Comparison of ENCODE assay signal across 28 cellular contexts in the genomic region with DNA sequence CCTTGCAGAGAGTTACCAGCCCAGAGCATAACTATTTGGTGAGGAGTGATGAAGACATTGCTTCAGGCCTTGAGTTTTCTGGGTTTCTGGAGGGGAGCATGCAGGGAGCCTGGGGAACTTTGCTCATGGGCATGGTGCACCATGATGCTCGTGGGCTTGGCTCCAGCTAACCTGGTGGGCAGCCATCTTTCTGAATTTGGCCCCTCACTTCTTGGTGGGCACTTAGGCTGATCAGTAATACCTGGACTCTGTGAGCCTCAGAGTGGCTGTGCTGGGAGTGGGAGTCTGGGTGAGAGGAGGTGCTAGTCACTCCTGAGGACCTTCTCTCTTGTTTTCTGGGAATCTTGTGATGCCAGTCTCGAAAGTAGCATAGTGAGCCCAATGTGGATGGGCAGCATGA.
"Had no signal": no experiment of that assay in that cellular context is flagged by ENCODE, and none has a peak within 500 bp of the region (broad histone marks: within the 10 kb centered on the region; RNA-seq: fewer than 3 reads in every experiment).

No MANE protein-coding gene starts in this region.

- H3K9me3 ChIP-seq: gastrocnemius medialis, left ventricle myocardium inferior, psoas muscle, right atrium auricular region, thyroid gland, upper lobe of right lung had no signal

- H3K36me3 ChIP-seq: brain microvascular endothelial cell, left ventricle myocardium inferior, right atrium auricular region, thyroid gland, upper lobe of right lung had no signal

- H3K4me3 Mint-ChIP-seq: activated naive CD4-positive, alpha-beta T cell treated with anti-CD3 and anti-CD28 coated beads, Interleukin-2, amount 10 ng/mL, durations not matched to agents 7 days and 5 days; neural crest cell had no signal

- DNase-seq: activated CD4-positive, alpha-beta T cell treated with anti-CD3 and anti-CD28 coated beads for 48 hours; activated CD4-positive, alpha-beta T cell treated with anti-CD3 and anti-CD28 coated beads, Interleukin-2, amount 50 U/mL, for 48 hours; activated effector memory CD4-positive, alpha-beta T cell treated with anti-CD3 and anti-CD28 coated beads, Interleukin-2, amount 50 U/mL, for 16 hours; activated naive CD4-positive, alpha-beta T cell treated with anti-CD3 and anti-CD28 coated beads, Interleukin-2, amount 10 ng/mL, durations not matched to agents 7 days and 5 days; amniotic stem cell; brain microvascular endothelial cell; dermis blood vessel endothelial cell; effector CD8-positive, alpha-beta T cell; erythroblast; gastrocnemius medialis; glutamatergic neuron; left ventricle myocardium inferior; nucleus accumbens; psoas muscle; stimulated activated CD4-positive, alpha-beta T cell treated with anti-CD3 and anti-CD28 coated beads, Interleukin-1b, Interleukin-23, amount 100 ng/mL, for 48 hours; stimulated activated CD4-positive, alpha-beta T cell treated with anti-CD3 and anti-CD28 coated beads, Interleukin-4, amount 100 ng/mL, for 4 hours; stimulated activated CD8-positive, alpha-beta memory T cell treated with anti-CD3 and anti-CD28 coated beads, Interleukin-4, amount 100 ng/mL, for 48 hours; stimulated activated naive CD4-positive, alpha-beta T cell treated with Interleukin-2 at 50 U/mL for 16 hours; T-helper 9 cell; thyroid gland; upper lobe of right lung had no signal

- H3K9ac ChIP-seq: parathyroid adenoma had no signal

- H3K4me3 ChIP-seq: gastrocnemius medialis, left ventricle myocardium inferior, lung, psoas muscle, right atrium auricular region, smooth muscle cell, thyroid gland, upper lobe of right lung had no signal

- H2AFZ ChIP-seq: parathyroid adenoma had no signal

- H3K27ac Mint-ChIP-seq: activated naive CD4-positive, alpha-beta T cell treated with anti-CD3 and anti-CD28 coated beads, Interleukin-2, amount 10 ng/mL, durations not matched to agents 7 days and 5 days had no signal

- H3K27ac ChIP-seq: brain microvascular endothelial cell, gastrocnemius medialis, left ventricle myocardium inferior, parathyroid adenoma, psoas muscle, right atrium auricular region, thyroid gland, upper lobe of right lung, VCaP had no signal

- H3K27me3 ChIP-seq: brain microvascular endothelial cell, gastrocnemius medialis, right atrium auricular region, thyroid gland, upper lobe of right lung had no signal

- H3K4me2 ChIP-seq: smooth muscle cell had no signal

- ATAC-seq: activated CD4-positive, CD25-positive, alpha-beta regulatory T cell treated with anti-CD3 and anti-CD28 coated beads, Interleukin-2, amount 50 U/mL, for 24 hours; gastrocnemius medialis; psoas muscle; upper lobe of right lung had no signal

- H3K9me3 Mint-ChIP-seq: activated naive CD4-positive, alpha-beta T cell treated with anti-CD3 and anti-CD28 coated beads, Interleukin-2, amount 10 ng/mL, durations not matched to agents 7 days and 5 days; neural crest cell had no signal

- H3K27me3 Mint-ChIP-seq: activated naive CD4-positive, alpha-beta T cell treated with anti-CD3 and anti-CD28 coated beads, Interleukin-2, amount 10 ng/mL, durations not matched to agents 7 days and 5 days had no signal
